1 cellular context compared by ENCODE assay signal in genomic region chr6:34526241-34526972, GRCh38.
TF ChIP-seq lines count a peak whose summit lies in the region.

No MANE protein-coding gene starts in this region.

TF ChIP-seq in H1, 55 proteins besides CTCF, POLR2A, EP300 and RAD21:
- no peak for TF ChIP-seq TBP (IDR thresholded peaks at IDR 0.05; ENCODE audit: low read depth, low read length)
- TF ChIP-seq TAF7 (optimal IDR thresholded peaks at IDR 0.05; ENCODE audit: borderline replicate concordance, low read depth, low read length) = no peak
- TF ChIP-seq FOSL1 (IDR thresholded peaks at IDR 0.05; ENCODE audit: insufficient read depth, low read depth, low read length) = no peak
- no peak for TF ChIP-seq TAF1 (IDR thresholded peaks at IDR 0.05; ENCODE audit: low read depth, low read length)
- TF ChIP-seq SRF (IDR thresholded peaks at IDR 0.05; ENCODE audit: low read depth, low read length) = no peak
- no peak for TF ChIP-seq CBX5 (IDR thresholded peaks at IDR 0.05; ENCODE audit: low read depth, low read length)
- TF ChIP-seq BACH1 (IDR thresholded peaks at IDR 0.05; ENCODE audit: low read length) = no peak
- no peak for TF ChIP-seq RNF2 (IDR thresholded peaks at IDR 0.05; ENCODE audit: borderline replicate concordance, low read depth, low read length, missing control alignments, poor library complexity, severe bottlenecking)
- no peak for TF ChIP-seq CHD7 (IDR thresholded peaks at IDR 0.05; ENCODE audit: insufficient replicate concordance, low read length)
